ENCODE assay signal across 14 cellular contexts in genomic region chr6:39684790-39685485, GRCh38. TPM values are rescaled to one million over a fixed set of nuclear protein-coding genes. Genes with fewer than 3 reads are reported as not detected.
DNase-seq lines count a peak whose midpoint lies in the region; ATAC-seq, FAIRE-seq and TF ChIP-seq lines count a peak whose summit lies in the region.
"Had no signal": no experiment of that assay in that cellular context is flagged by ENCODE, and none has a peak within 500 bp of the region (broad histone marks: within the 10 kb centered on the region; RNA-seq: fewer than 3 reads in every experiment).

No MANE protein-coding gene starts in this region.

- peak; percentile 44 for FAIRE-seq in GM12878 (lab: Jason Lieb, UNC)

- SMC1A ChIA-PET in GM12878 (lab: Charles Lee; ENCODE audit: uncharacterized antibody, unreplicated experiment), result interaction anchor here (0.6 to 5.6 kb wide), 11 partner anchors 10 to 124 kb away, joined by 3 to 23 read pairs (median 4); no protein-coding TSS in a partner anchor

- POLR2A ChIA-PET in GM12878 (lab: Charles Lee), result no interaction called here

- H2AFZ ChIP-seq in GM23248 (peak overlapping the region; percentile 38; the same call in 1 of the 2 replicates), GM12878 (ENCODE audit: control insufficient read depth, low read depth, low read length) (no peak overlapping the region)

- H3K9ac ChIP-seq in GM23248 (no peak overlapping the region), GM12878 (ENCODE audit: control insufficient read depth, insufficient read depth, low read length) (no peak overlapping the region)

- H3K4me3 ChIP-seq in GM23248, result no peak overlapping the region
- H3K4me3 ChIP-seq in GM12878, result no peak overlapping the region
- H3K4me3 ChIP-seq: colonic mucosa had no signal

- intact Hi-C loops in GM12878 (cut with micrococcal nuclease; ENCODE audit: unreplicated experiment), result no loop called here

- no peaks in the 10 kb centered on the region for H3K79me2 ChIP-seq in GM23248 (ENCODE audit: insufficient read depth)
- H3K79me2 ChIP-seq in GM12878 (ENCODE audit: control insufficient read depth, insufficient read depth, low read length), result no peaks in the 10 kb centered on the region

- no peak for TF ChIP-seq CTCF in GM12878 (IDR thresholded peaks at IDR 0.05 in 2 of 3, conservative IDR thresholded peaks at IDR 0.05 in 1 of 3; ENCODE audit: control insufficient read depth in 2 of 3, extremely low read depth in 1 of 3, insufficient read depth in 1 of 3, low read depth in 3 of 3, low read length in 3 of 3)

- H3K4me2 ChIP-seq in GM23248 (ENCODE audit: unreplicated experiment), result no peak overlapping the region
- no peak overlapping the region for H3K4me2 ChIP-seq in GM12878 (ENCODE audit: control insufficient read depth, insufficient read depth)

- CTCF ChIA-PET in GM12878 (lab: Yijun Ruan, JAX), result interaction anchor here (0.7 to 0.8 kb wide), 2 partner anchors 15 to 181 kb away, joined by 3 read pairs; no protein-coding TSS in a partner anchor

- no peak for TF ChIP-seq RAD21 in GM12878 (IDR thresholded peaks at IDR 0.05; ENCODE audit: insufficient read depth, low read depth, low read length)

- peak; percentile 53 for DNase-seq in AG08395 (ENCODE audit: low spot score)
- DNase-seq in GM23248, result peak; percentile 70
- DNase-seq in GM12878 (ENCODE audit: low read depth, low spot score), result no peak
- DNase-seq in iris pigment epithelial cell (ENCODE audit: low read depth), result peak; percentile 15
- DNase-seq in effector CD4-positive, alpha-beta T cell, result no peak
- DNase-seq: activated CD4-positive, alpha-beta T cell treated with anti-CD3 and anti-CD28 coated beads for 1 hour; colonic mucosa; NCI-H1417 treated with DMSO at 0.1 percent for 48 hours; NCI-H510A had no signal

- H3K27me3 ChIP-seq in GM23248 (replicated peaks; ENCODE audit: insufficient read depth) (no peaks in the 10 kb centered on the region), GM12878 (replicated peaks in 1 of 2; ENCODE audit: control insufficient read depth in 2 of 2, insufficient read depth in 2 of 2, low read length in 1 of 2) (no peaks in the 10 kb centered on the region)
- H3K27me3 ChIP-seq: colonic mucosa had no signal

- H3K36me3 ChIP-seq in GM23248 (ENCODE audit: low read depth) (no peaks in the 10 kb centered on the region), GM12878 (ENCODE audit: control insufficient read depth in 2 of 2, insufficient read depth in 2 of 2, low read length in 1 of 2) (no peaks in the 10 kb centered on the region; a peak in 2 of 4 replicates)
- H3K36me3 ChIP-seq: colonic mucosa had no signal

- no peaks in the 10 kb centered on the region for H4K20me1 ChIP-seq in GM23248 (ENCODE audit: insufficient read depth)
- H4K20me1 ChIP-seq in GM12878 (ENCODE audit: control insufficient read depth, insufficient read depth), result no peaks in the 10 kb centered on the region

- no TSS peak for BruUV-seq in GM12878 (replicated peaks; lab: Mats Ljungman, UMichigan)

- ATAC-seq in GM12878 (peak; percentile 50), GM21367 (IDR thresholded peaks at IDR 0.05; ENCODE audit: unreplicated experiment) (no peak), HG02642 (IDR thresholded peaks at IDR 0.05; ENCODE audit: poor library complexity, unreplicated experiment) (no peak), GM19395 (IDR thresholded peaks at IDR 0.05; ENCODE audit: unreplicated experiment) (no peak)
- ATAC-seq: Panc1 had no signal

- H3K9me2 ChIP-seq in GM23248 (ENCODE audit: insufficient read depth), result no peaks in the 10 kb centered on the region

- 36 to 38% methylated on average over 3 of the region's 3 CpGs for WGBS in GM23248 (ENCODE audit: low coverage in 1 of 2, low lambda C conversion rate in 2 of 2, missing lambda C conversion rate in 2 of 2), 2 experiments
- 33% methylated on average over 3 of the region's 3 CpGs for WGBS in GM12878 (ENCODE audit: insufficient coverage, insufficient replicate concordance, low lambda C conversion rate, missing lambda C conversion rate)

- no peak for TF ChIP-seq EP300 in GM12878 (IDR thresholded peaks at IDR 0.05; ENCODE audit: borderline replicate concordance in 1 of 2, control insufficient read depth in 1 of 2, low read depth in 2 of 2, low read length in 2 of 2)

- H3K27ac ChIP-seq in GM23248 (no peak overlapping the region), GM12878 (ENCODE audit: control insufficient read depth, insufficient read depth) (no peak overlapping the region)
- H3K27ac ChIP-seq: colonic mucosa had no signal

- H3K4me1 ChIP-seq in GM23248 (ENCODE audit: insufficient read depth) (peaks cover 17% of the 10 kb centered on the region), GM12878 (ENCODE audit: control insufficient read depth, insufficient read depth, low read length) (no peaks in the 10 kb centered on the region; the same call in 1 of the 2 replicates)
- H3K4me1 ChIP-seq: colonic mucosa had no signal

- H3F3A ChIP-seq in GM23248 (ENCODE audit: insufficient read depth), result peaks cover 13% of the 10 kb centered on the region; the same call in 1 of the 2 replicates

- RAD21 ChIA-PET in GM12878 (lab: Charles Lee; ENCODE audit: unreplicated experiment), result interaction anchor here (1.0 to 2.3 kb wide), 2 partner anchors 11 to 14 kb away, joined by 3 to 7 read pairs; no protein-coding TSS in a partner anchor

- H3K9me3 ChIP-seq in GM23248 (ENCODE audit: low read depth) (no peaks in the 10 kb centered on the region), GM12878 (replicated peaks; ENCODE audit: control insufficient read depth, insufficient read depth, low read length) (no peaks in the 10 kb centered on the region)
- H3K9me3 ChIP-seq: colonic mucosa had no signal

- in situ Hi-C loops in GM23248 (cut with MboI), result no loop called here
- in situ Hi-C loops in GM12878 (cut with MboI), result no loop called here

- no peak for TF ChIP-seq POLR2A in GM12878 (IDR thresholded peaks at IDR 0.05; ENCODE audit: low read depth, low read length)

TF ChIP-seq in GM12878, 131 proteins besides CTCF, POLR2A, EP300 and RAD21 (continues in another document):
- peak; percentile 77 for TF ChIP-seq MLLT1 (IDR thresholded peaks at IDR 0.05)
- TF ChIP-seq IKZF2 (IDR thresholded peaks at IDR 0.05), result peak; percentile 22 to 25; a peak in 1 of 4 replicates
- no peak for TF ChIP-seq ATF3 (IDR thresholded peaks at IDR 0.05; ENCODE audit: borderline replicate concordance, extremely low read depth, low read depth, low read length)
- TF ChIP-seq IKZF1 (conservative IDR thresholded peaks at IDR 0.05), result peak; percentile 50; the same call in 1 of the 2 replicates

RNA-seq across cellular contexts. Expression of gene KIF6, which starts 40.3 kb away (rescaled TPM):
- 0.22 and 0.51 TPM in 2 replicates for total RNA-seq in GM23248 (2014; rRNA removed; shearing (Covaris generic))
- 0.87 and 0.91 TPM in 2 replicates for polyA plus RNA-seq in GM23248 (2016; fragmentation: Nextera tagmentation; extraction: Ambion mirVana)
- total RNA-seq in GM12878 (2013; cell fraction: nucleolus; rRNA removed), result 0.52 and 1.2 TPM in 2 replicates
- total RNA-seq in GM12878 (2014; rRNA removed), result 0.11 and 0.28 TPM in 2 replicates
- total RNA-seq in GM12878 (2014; rRNA removed; fragmentation: Illumina TruSeq; extraction: Trizol), result 0.09 and 0.23 TPM in 2 replicates
- 0.28 and 0.35 TPM in 2 replicates for total RNA-seq in GM12878 (2021)
- not detected for polyA plus RNA-seq in GM12878 (2011; ENCODE audit: low read depth)
- 0.76 and 0.82 TPM in 2 replicates for polyA plus RNA-seq in GM12878 (2011; rRNA removed)
- polyA plus RNA-seq in GM12878 (2011; cell fraction: cytosol; rRNA removed), result 0.48 and 0.73 TPM in 2 replicates
- polyA plus RNA-seq in GM12878 (2011; cell fraction: nucleus; rRNA removed), result 0.84 and 0.99 TPM in 2 replicates
- 0.07 and 0.13 TPM in 2 replicates for polyA plus RNA-seq in GM12878 (2012)
- 0.33 and 0.35 TPM in 2 replicates for polyA plus RNA-seq in GM12878 (2014; fragmentation: Illumina TruSeq; extraction: Trizol)
- polyA plus RNA-seq in GM12878 (2014; fragmentation: Nextera tagmentation; extraction: Ambion mirVana), result under 1 TPM; 0.09 to 0.18 TPM
- 0.06 and 0.12 TPM in 2 replicates for polyA plus RNA-seq in GM12878 (2014; rRNA removed)
- polyA plus RNA-seq in GM12878 (2016; fragmentation: Nextera tagmentation; extraction: Ambion mirVana), result 1 to 10 TPM in 1 of 2 experiments, under 1 TPM in 1; 0.46 to 1.0 TPM
- polyA minus RNA-seq in GM12878 (2011; rRNA and poly(A)+ RNA removed), result 1.4 and 2.1 TPM in 2 replicates
- 0.73 TPM in 1 of 2 replicates, not detected in the other for polyA minus RNA-seq in GM12878 (2011; cell fraction: cytosol; rRNA and poly(A)+ RNA removed)
- 1.9 and 2.5 TPM in 2 replicates for polyA minus RNA-seq in GM12878 (2011; cell fraction: nucleus; rRNA and poly(A)+ RNA removed)
- polyA plus RNA-seq: IgD-negative memory B cell had no signal

Comparison
In these comparisons a context has a peak if more than half of its experiments do, and no peak if none do; other contexts are left out.
1. DNase-seq: peak in AG08395 (single experiment), GM23248 (single experiment) and iris pigment epithelial cell (single experiment); none in GM12878 (single experiment) and effector CD4-positive, alpha-beta T cell (single experiment).